Comparison of ENCODE assay signal across 8 cellular contexts in genomic region chr11:125874556-125875124, GRCh38. TPM values are rescaled to one million over a fixed set of nuclear protein-coding genes. Genes with fewer than 3 reads are reported as not detected.
DNase-seq lines count a peak whose midpoint lies in the region; ATAC-seq and TF ChIP-seq lines count a peak whose summit lies in the region.

No MANE protein-coding gene starts in this region.

- TF ChIP-seq EP300 in esophagus muscularis mucosa (IDR thresholded peaks at IDR 0.05): no peak
- TF ChIP-seq EP300 in tibial nerve (IDR thresholded peaks at IDR 0.05): no peak

- intact Hi-C loops in esophagus muscularis mucosa (cut with DNase I): no loop called here

- DNase-seq in AG08395 (ENCODE audit: low spot score) (peak; percentile 72), NCI-H226 (peak; percentile 39), esophagus muscularis mucosa (ENCODE audit: extremely low spot score) (no peak), myocyte (ENCODE audit: low read depth) (peak; percentile 83), tibial nerve (ENCODE audit: low spot score in 2 of 2) (peak in 1 of 2 donors; percentile 69)
- DNase-seq in activated CD4-positive, alpha-beta T cell treated with anti-CD3 and anti-CD28 coated beads for 48 hours: peak; percentile 62

- no peak for TF ChIP-seq POLR2A in esophagus muscularis mucosa (IDR thresholded peaks at IDR 0.05; ENCODE audit: low read depth)
- no peak for TF ChIP-seq POLR2A in tibial nerve (IDR thresholded peaks at IDR 0.05)

- peak; percentile 68 for TF ChIP-seq CTCF in GM12875 (IDR thresholded peaks at IDR 0.05; ENCODE audit: borderline replicate concordance, insufficient read depth, low read depth, low read length)
- TF ChIP-seq CTCF in esophagus muscularis mucosa (IDR thresholded peaks at IDR 0.05): peak; percentile 63 to 76 (median 70)
- peak; percentile 61 to 77 (median 65) for TF ChIP-seq CTCF in tibial nerve (IDR thresholded peaks at IDR 0.05)

- peaks cover 0 to 4% (median 2%) of the 10 kb centered on the region in 4 donors for H3K4me1 ChIP-seq in esophagus muscularis mucosa
- peaks cover 0 to 3% (median 0%) of the 10 kb centered on the region in 4 donors for H3K4me1 ChIP-seq in tibial nerve

- H3K36me3 ChIP-seq in esophagus muscularis mucosa: no peaks in the 10 kb centered on the region
- no peaks in the 10 kb centered on the region for H3K36me3 ChIP-seq in tibial nerve

- H3K4me3 ChIP-seq in GM12875 (ENCODE audit: low read depth, low read length) (no peak overlapping the region), esophagus muscularis mucosa (no peak overlapping the region), tibial nerve (peak overlapping the region in 1 of 4 donors; percentile 11)

- H3K9me3 ChIP-seq in esophagus muscularis mucosa (no peaks in the 10 kb centered on the region), tibial nerve (no peaks in the 10 kb centered on the region)

- WGBS in esophagus muscularis mucosa: 15% methylated on average over 8 of the region's 8 CpGs
- 9 to 10% methylated on average over 8 of the region's 8 CpGs for WGBS in tibial nerve, 2 donors

- ATAC-seq in HG03064 (IDR thresholded peaks at IDR 0.05; ENCODE audit: low read depth, unreplicated experiment): peak; percentile 84

- H3K27me3 ChIP-seq in esophagus muscularis mucosa: no peaks in the 10 kb centered on the region
- no peaks in the 10 kb centered on the region for H3K27me3 ChIP-seq in tibial nerve

- H3K27ac ChIP-seq in esophagus muscularis mucosa (replicated peaks in 1 of 4): no peak overlapping the region
- H3K27ac ChIP-seq in tibial nerve: no peak overlapping the region

RNA-seq across cellular contexts. Expression of gene HYLS1, which starts 12.8 kb away (rescaled TPM):
- total RNA-seq in esophagus muscularis mucosa (1 to 10 TPM; 2.8 to 6.9 (median 4.7) TPM), myocyte (6.2 and 6.3 TPM in 2 replicates), tibial nerve (1 to 10 TPM in 2 of 4 donors, under 1 TPM in 2; 0.59 to 2.5 (median 1.3) TPM)
- 1.8 TPM for polyA plus RNA-seq in myocyte (2012)

RNA-seq across cellular contexts. Expression of gene PUS3, which starts 28.4 kb away (rescaled TPM):
- total RNA-seq in esophagus muscularis mucosa: 10 to 100 TPM in 1 of 4 donors, 1 to 10 TPM in 3; 7.1 to 20.2 (median 8.5) TPM
- total RNA-seq in myocyte: 13.0 and 20.8 TPM in 2 replicates
- 10.0 TPM for polyA plus RNA-seq in myocyte (2012)
- total RNA-seq in tibial nerve: 1 to 10 TPM; 3.3 to 6.6 (median 5.2) TPM

RNA-seq across cellular contexts. Expression of gene DDX25, which starts 29.7 kb away (rescaled TPM):
- total RNA-seq in esophagus muscularis mucosa (under 1 TPM in 2 of 4 donors, not detected in 2; 0.06 to 0.17 TPM), myocyte (not detected in 2 replicates), tibial nerve (under 1 TPM in 1 of 4 donors, not detected in 3; 0.30 TPM)
- 0.14 TPM for polyA plus RNA-seq in myocyte (2012)

RNA-seq across cellular contexts. Expression of gene PATE4, which starts 41.5 kb away (rescaled TPM):
- total RNA-seq in esophagus muscularis mucosa: not detected
- total RNA-seq in myocyte: not detected in 2 replicates
- polyA plus RNA-seq in myocyte (2012): not detected
- total RNA-seq in tibial nerve: not detected
